In genomic region chr7:106611911-106612310, GRCh38 we compare ENCODE assay signal across 25 cellular contexts. TPM values are rescaled to one million over a fixed set of nuclear protein-coding genes. Genes with fewer than 3 reads are reported as not detected.
A peak's percentile ranks its signal among the peaks of the same experiment; 100 is the strongest.
DNase-seq lines count a peak whose midpoint lies in the region; ATAC-seq, FAIRE-seq and TF ChIP-seq lines count a peak whose summit lies in the region.
"Had no signal": no experiment of that assay in that cellular context is flagged by ENCODE, and none has a peak within 500 bp of the region (broad histone marks: within the 10 kb centered on the region; RNA-seq: fewer than 3 reads in every experiment).

No MANE protein-coding gene starts in this region.

- no peaks in the 10 kb centered on the region for H3K36me3 ChIP-seq in IMR-90 (ENCODE audit: control insufficient read depth, insufficient read depth, low read length)
- no peaks in the 10 kb centered on the region for H3K36me3 ChIP-seq in K562 (ENCODE audit: control insufficient read depth, insufficient read depth, low read length)
- H3K36me3 ChIP-seq in hepatocyte (replicated peaks; ENCODE audit: insufficient read depth, low read depth), result no peaks in the 10 kb centered on the region
- H3K36me3 ChIP-seq in sigmoid colon, result no peaks in the 10 kb centered on the region
- H3K36me3 ChIP-seq: neutrophil had no signal

- H2BK5ac ChIP-seq in IMR-90 (ENCODE audit: low read depth, low read length, poor library complexity, severe bottlenecking), result peak overlapping the region; percentile 65

- no peaks in the 10 kb centered on the region for H3K79me2 ChIP-seq in K562 (ENCODE audit: control insufficient read depth, insufficient read depth, low read length)
- H3K79me2 ChIP-seq in hepatocyte, result no peaks in the 10 kb centered on the region

- TF ChIP-seq CTCF in IMR-90 (conservative IDR thresholded peaks at IDR 0.05; ENCODE audit: low read depth, low read length) (no peak), K562 (IDR thresholded peaks at IDR 0.05 in 2 of 3, conservative IDR thresholded peaks at IDR 0.05 in 1 of 3; ENCODE audit: insufficient read depth in 2 of 3, low read depth in 1 of 3, low read length in 3 of 3) (no peak), hepatocyte (IDR thresholded peaks at IDR 0.05; ENCODE audit: poor library complexity) (no peak), sigmoid colon (IDR thresholded peaks at IDR 0.05) (no peak)

- peak overlapping the region; percentile 66; the same call in 1 of the 2 replicates for H4K91ac ChIP-seq in IMR-90 (ENCODE audit: insufficient read depth, low read depth, low read length)

- no peak for DNase-seq in IMR-90
- DNase-seq in K562 (ENCODE audit: extremely low read depth in 1 of 4, low spot score in 3 of 4), result no peak
- peak; percentile 18 for DNase-seq in hepatocyte (ENCODE audit: low spot score)
- DNase-seq in NCI-H2196 treated with DMSO at 0.1 percent for 48 hours (lab: John Stamatoyannopoulos, UW; ENCODE audit: unreplicated experiment), result no peak
- no peak for DNase-seq in sigmoid colon
- no peak for DNase-seq in T-helper 1 cell
- DNase-seq: activated CD4-positive, alpha-beta T cell treated with anti-CD3 and anti-CD28 coated beads for 36 hours; activated naive CD4-positive, alpha-beta T cell treated with anti-CD3 and anti-CD28 coated beads for 36 hours; activated T-cell treated with anti-CD3 and anti-CD28 coated beads, Interleukin-2, amount 50 U/mL, for 4 hours; caudate nucleus; CD4-positive, alpha-beta memory T cell; hypothalamus; NCI-H1105; NCI-H2029; NCI-H226; PC-9 had no signal

- H2AFZ ChIP-seq in IMR-90 (replicated peaks; ENCODE audit: low read length, poor library complexity), result no peak overlapping the region
- peak overlapping the region; percentile 5; the same call in 1 of the 2 replicates for H2AFZ ChIP-seq in K562 (ENCODE audit: low read depth, low read length)
- no peak overlapping the region for H2AFZ ChIP-seq in hepatocyte
- H2AFZ ChIP-seq: PC-9 had no signal

- H3K4me2 ChIP-seq in IMR-90 (ENCODE audit: low read depth, low read length) (no peak overlapping the region), K562 (ENCODE audit: insufficient read depth, low read length) (no peak overlapping the region), hepatocyte (no peak overlapping the region)
- H3K4me2 ChIP-seq: PC-9, smooth muscle cell had no signal

- H3K4ac ChIP-seq in IMR-90 (ENCODE audit: low read depth, low read length), result peak overlapping the region; percentile 71; the same call in 1 of the 2 replicates

- intact Hi-C loops in IMR-90 (cut with micrococcal nuclease) (no loop called here), K562 (cut with micrococcal nuclease) (no loop called here), sigmoid colon (cut with DNase I) (no loop called here)

- FAIRE-seq in K562 (lab: Jason Lieb, UNC), result no peak
- FAIRE-seq: frontal cortex, GM12891, H54, islet of Langerhans had no signal

- H3K23ac ChIP-seq in IMR-90 (ENCODE audit: low read depth, low read length), result no peak overlapping the region

- H3K4me1 ChIP-seq in IMR-90 (ENCODE audit: control insufficient read depth, insufficient read depth, low read length) (peaks cover 27% of the 10 kb centered on the region), K562 (replicated peaks in 1 of 2; ENCODE audit: control insufficient read depth in 2 of 2, insufficient read depth in 2 of 2, low read length in 2 of 2) (peaks cover 14 to 31% of the 10 kb centered on the region in 2 experiments), hepatocyte (ENCODE audit: insufficient read depth) (peaks cover 28% of the 10 kb centered on the region), sigmoid colon (no peaks in the 10 kb centered on the region)

- H2BK120ac ChIP-seq in IMR-90 (ENCODE audit: low read depth, low read length), result peak overlapping the region; percentile 62

- H3K9me1 ChIP-seq in IMR-90 (ENCODE audit: insufficient read depth, low read length) (peaks cover 12% of the 10 kb centered on the region; the same call in 1 of the 2 replicates), K562 (ENCODE audit: control insufficient read depth, insufficient read depth, low read length) (no peaks in the 10 kb centered on the region)

- no peak overlapping the region for H2AK9ac ChIP-seq in IMR-90 (replicated peaks; ENCODE audit: low read depth, low read length, poor library complexity)

- POLR2A ChIA-PET in IMR-90 (lab: Charles Lee; ENCODE audit: unreplicated experiment), result no interaction called here
- POLR2A ChIA-PET in K562 (lab: Yijun Ruan, JAX), result interaction anchor here (1.0 to 1.5 kb wide), 2 partner anchors 10 kb away, joined by 3 read pairs; no protein-coding TSS in a partner anchor

- H4K8ac ChIP-seq in IMR-90 (ENCODE audit: low read depth in 2 of 2, low read length in 2 of 2), result peak overlapping the region in 1 of 2 experiments; percentile 54; a peak in 1 of 4 replicates

- 0 out of 2 replicates have a peak overlapping the region, but pooled peaks have one; percentile 38 for H3K18ac ChIP-seq in IMR-90 (ENCODE audit: low read depth, low read length)

- TF ChIP-seq RAD21 in IMR-90 (IDR thresholded peaks at IDR 0.05; ENCODE audit: low read length) (no peak), K562 (CRISPR knock-in tag; conservative IDR thresholded peaks at IDR 0.05 in 1 of 2, IDR thresholded peaks at IDR 0.05 in 1 of 2) (no peak)

- peak overlapping the region; percentile 81; the same call in 1 of the 2 replicates for H2BK20ac ChIP-seq in IMR-90 (ENCODE audit: low read depth, low read length)

- H3K56ac ChIP-seq in IMR-90 (ENCODE audit: extremely low read depth, insufficient read depth, low read length), result no peak overlapping the region

- H3K9me3 ChIP-seq in IMR-90 (ENCODE audit: control insufficient read depth, insufficient read depth, low read length), result peaks cover 6% of the 10 kb centered on the region
- H3K9me3 ChIP-seq in K562 (replicated peaks; ENCODE audit: control insufficient read depth, insufficient read depth, low read depth, low read length), result 0 out of 2 replicates have a peak, but pooled peaks cover 3% of the 10 kb centered on the region
- no peaks in the 10 kb centered on the region for H3K9me3 ChIP-seq in hepatocyte (ENCODE audit: low read depth)
- H3K9me3 ChIP-seq in sigmoid colon, result peaks cover 0 to 4% (median 0%) of the 10 kb centered on the region in 4 donors
- H3K9me3 ChIP-seq: neutrophil had no signal

- H3K9ac ChIP-seq in IMR-90 (ENCODE audit: low read depth, low read length), result no peak overlapping the region
- no peak overlapping the region for H3K9ac ChIP-seq in K562 (ENCODE audit: insufficient read depth in 1 of 2, low read depth in 2 of 2, low read length in 2 of 2)

- ATAC-seq in IMR-90 (ENCODE audit: low read depth) (no peak), K562 (no peak), HG03025 (IDR thresholded peaks at IDR 0.05; ENCODE audit: low FRiP score, unreplicated experiment) (no peak)
- ATAC-seq: activated CD4-positive, alpha-beta T cell treated with anti-CD3 and anti-CD28 coated beads for 36 hours; activated T-cell treated with anti-CD3 and anti-CD28 coated beads, Interleukin-2, amount 50 U/mL, for 4 hours; stimulated activated memory B cell treated with anti-CD40 and anti-IgM and Interleukin-4, amounts not matched to agents 10 μg/mL and 1 μg/mL and 100 μg/mL, for 72 hours had no signal

- TF ChIP-seq EP300 in K562 (IDR thresholded peaks at IDR 0.05; ENCODE audit: low read length) (no peak), sigmoid colon (IDR thresholded peaks at IDR 0.05) (no peak)

- 0 out of 2 replicates have a peak overlapping the region, but pooled peaks have one; percentile 29 for H4K5ac ChIP-seq in IMR-90 (ENCODE audit: low read depth, low read length)

- BruUV-seq in IMR-90 (replicated peaks; lab: Mats Ljungman, UMichigan) (no TSS peak), K562 (replicated peaks; lab: Mats Ljungman, UMichigan) (no TSS peak)

- peak overlapping the region; percentile 43 for H3K14ac ChIP-seq in IMR-90 (replicated peaks; ENCODE audit: low read depth, low read length)

- H3K27me3 ChIP-seq in IMR-90 (ENCODE audit: control insufficient read depth, insufficient read depth, low read length), result no peaks in the 10 kb centered on the region
- H3K27me3 ChIP-seq in K562 (ENCODE audit: control insufficient read depth in 2 of 2, insufficient read depth in 2 of 2, low read length in 2 of 2), result no peaks in the 10 kb centered on the region
- H3K27me3 ChIP-seq in hepatocyte, result no peaks in the 10 kb centered on the region
- H3K27me3 ChIP-seq in sigmoid colon, result no peaks in the 10 kb centered on the region
- H3K27me3 ChIP-seq: neutrophil had no signal

- CTCF ChIA-PET in IMR-90 (lab: Yijun Ruan, JAX) (interaction anchor here (0.7 kb wide), 1 partner anchor 433 kb away, joined by 4 read pairs; no protein-coding TSS in a partner anchor), K562 (lab: Yijun Ruan, JAX; ENCODE audit: low intra/inter-chr PET ratio) (no interaction called here)

- H3K27ac ChIP-seq in IMR-90 (ENCODE audit: insufficient read depth, low read length) (no peak overlapping the region), K562 (ENCODE audit: extremely low read depth, low read depth, low read length) (no peak overlapping the region), hepatocyte (peak overlapping the region; percentile 21), sigmoid colon (no peak overlapping the region)
- H3K27ac ChIP-seq: neutrophil, PC-9 had no signal

- H4K20me1 ChIP-seq in IMR-90 (ENCODE audit: insufficient read depth, low read length), result no peaks in the 10 kb centered on the region
- H4K20me1 ChIP-seq in K562 (replicated peaks; ENCODE audit: control insufficient read depth, insufficient read depth, low read length), result no peaks in the 10 kb centered on the region
- no peaks in the 10 kb centered on the region for H4K20me1 ChIP-seq in hepatocyte (ENCODE audit: insufficient read depth, poor library complexity, severe bottlenecking)

- dilution Hi-C loops in IMR-90 (cut with HindIII; ENCODE audit: low sequenced_read_pairs, unreplicated experiment), result no loop called here

- TF ChIP-seq POLR2A in IMR-90 (IDR thresholded peaks at IDR 0.05; ENCODE audit: low read depth, low read length) (no peak), K562 (conservative IDR thresholded peaks at IDR 0.05) (no peak), sigmoid colon (IDR thresholded peaks at IDR 0.05) (no peak)

- H2BK15ac ChIP-seq in IMR-90 (ENCODE audit: low read depth, low read length), result peak overlapping the region; percentile 79; the same call in 1 of the 3 replicates

- H3K9me2 ChIP-seq in hepatocyte (replicated peaks; ENCODE audit: insufficient read depth), result no peaks in the 10 kb centered on the region

- no CpG with 5 or more reads among the region's 3 CpGs for WGBS in IMR-90 (ENCODE audit: extremely low coverage in 2 of 2, insufficient read length in 1 of 2), 2 experiments
- WGBS in K562 (ENCODE audit: insufficient coverage, low coverage, missing lambda C conversion rate), result 48% methylated on average over 3 of the region's 3 CpGs
- WGBS in hepatocyte (ENCODE audit: low lambda C conversion rate, missing lambda C conversion rate), result 55% methylated on average over 3 of the region's 3 CpGs
- 45 to 69% methylated on average over 3 of the region's 3 CpGs for WGBS in sigmoid colon, 2 donors

- peaks cover 0 to 9% of the 10 kb centered on the region in 2 experiments; a peak in 2 of 4 replicates for H3K79me1 ChIP-seq in IMR-90 (ENCODE audit: low read depth in 1 of 2, low read length in 2 of 2)

- no peak overlapping the region for H3K4me3 ChIP-seq in IMR-90 (ENCODE audit: insufficient read depth, low read depth, low read length)
- H3K4me3 ChIP-seq in K562, result no peak overlapping the region
- H3K4me3 ChIP-seq in hepatocyte, result no peak overlapping the region
- H3K4me3 ChIP-seq in sigmoid colon, result no peak overlapping the region
- H3K4me3 ChIP-seq: lung, PC-9, smooth muscle cell had no signal

- peak overlapping the region; percentile 92 for H2AK5ac ChIP-seq in IMR-90 (ENCODE audit: low read depth, low read length)

- in situ Hi-C loops in IMR-90 (cut with MboI; ENCODE audit: low sequenced_read_pairs) (no loop called here), K562 (cut with MboI) (no loop called here)

RNA-seq across cellular contexts. Expression of gene CCDC71L, which starts 49.0 kb away (rescaled TPM):
- total RNA-seq in IMR-90 (2012; rRNA removed) (19.2 and 20.6 TPM in 2 replicates), K562 (2014; rRNA removed) (78.7 and 83.9 TPM in 2 replicates), K562 (2014; rRNA removed; fragmentation: Illumina TruSeq; extraction: Trizol) (26.2 and 32.8 TPM in 2 replicates), K562 (2015; rRNA removed; fragmentation: Illumina TruSeq; extraction: Trizol) (21.3 and 22.2 TPM in 2 replicates), K562 (2021) (96.1 and 108 TPM in 2 replicates), hepatocyte (17.1 and 24.3 TPM in 2 replicates), sigmoid colon (10 to 100 TPM; 13.9 to 84.0 (median 36.6) TPM)
- polyA plus RNA-seq in IMR-90 (2012; rRNA removed) (19.7 and 23.8 TPM in 2 replicates), K562 (2011; rRNA removed) (16.0 and 25.4 TPM in 2 replicates), K562 (2014; fragmentation: Illumina TruSeq; extraction: Trizol) (23.2 and 39.7 TPM in 2 replicates), K562 (2014; fragmentation: Nextera tagmentation; extraction: Ambion mirVana) (1 to 10 TPM; 5.7 to 7.7 TPM), K562 (2014; rRNA removed) (59.1 and 61.3 TPM in 2 replicates), hepatocyte (14.8 and 17.0 TPM in 2 replicates), sigmoid colon (10 to 100 TPM in 2 of 3 donors, 1 to 10 TPM in 1; 8.3 to 21.3 (median 15.0) TPM)
- 21.1 and 39.8 TPM in 2 replicates for polyA plus RNA-seq in IMR-90 (2012; cell fraction: cytosol; rRNA removed)
- polyA plus RNA-seq in IMR-90 (2012; cell fraction: nucleus; rRNA removed; ENCODE audit: low replicate concordance), result 8.1 and 11.2 TPM in 2 replicates
- 17.4 and 20.0 TPM in 2 replicates for total RNA-seq in K562 (2011; cell fraction: chromatin; rRNA removed; ENCODE audit: low replicate concordance)
- total RNA-seq in K562 (2011; cell fraction: nucleolus; rRNA removed), result 19.7 and 20.5 TPM in 2 replicates
- total RNA-seq in K562 (2011; cell fraction: nucleoplasm; rRNA removed), result 23.1 and 28.9 TPM in 2 replicates
- 20.8 and 43.7 TPM in 2 replicates for polyA plus RNA-seq in K562 (2011; cell fraction: cytosol; rRNA removed)
- 17.5 and 23.9 TPM in 2 replicates for polyA plus RNA-seq in K562 (2011; cell fraction: nucleus; rRNA removed)
- polyA plus RNA-seq in K562 (2012), result 59.3 and 80.9 TPM in 2 replicates
- polyA minus RNA-seq in K562 (2011; rRNA and poly(A)+ RNA removed), result 11.8 and 13.3 TPM in 2 replicates
- 14.5 and 18.4 TPM in 2 replicates for polyA minus RNA-seq in K562 (2011; cell fraction: cytosol; rRNA and poly(A)+ RNA removed)
- 16.4 and 23.1 TPM in 2 replicates for polyA minus RNA-seq in K562 (2011; cell fraction: nucleus; rRNA and poly(A)+ RNA removed)
